23 cellular contexts compared by ENCODE assay signal in the genomic region with DNA sequence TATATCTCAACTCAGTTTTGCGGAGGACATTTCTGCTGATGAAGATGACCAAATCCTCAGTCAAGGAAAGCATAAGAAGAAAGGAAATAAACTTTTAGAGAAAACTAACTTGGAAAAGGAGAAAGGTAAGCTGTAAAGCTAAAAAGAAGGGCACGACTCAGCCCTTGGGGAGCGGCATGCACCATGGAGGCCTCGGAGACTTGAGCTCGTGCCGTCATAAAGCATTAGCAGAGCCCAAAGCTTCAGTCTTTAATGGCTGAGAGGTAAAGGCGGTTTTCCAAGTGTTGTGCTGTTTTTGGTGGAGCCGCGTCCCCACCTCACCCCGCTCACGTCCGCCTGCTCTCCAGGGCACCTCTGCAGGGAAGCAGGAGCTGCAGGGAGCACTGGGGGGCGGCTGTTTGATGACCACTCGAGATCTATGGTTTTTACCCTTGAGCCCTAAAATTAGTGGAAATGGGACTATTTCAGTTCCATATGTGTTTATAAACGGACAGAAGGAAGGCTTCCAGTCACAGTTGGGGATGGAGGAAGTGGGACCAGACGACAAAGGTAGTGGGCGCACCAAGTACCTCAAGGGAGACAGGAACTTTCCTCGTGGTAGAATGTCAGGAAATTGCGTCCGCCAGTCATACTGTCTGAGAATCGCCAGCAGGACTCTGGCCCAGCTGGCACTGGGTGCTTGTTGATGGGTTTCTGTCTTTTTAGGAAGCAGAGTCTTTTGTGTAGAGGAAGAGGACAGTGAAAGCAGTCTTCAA. TPM values are rescaled to one million over a fixed set of nuclear protein-coding genes. Genes with fewer than 3 reads are reported as not detected.
DNase-seq lines count a peak whose midpoint lies in the region; ATAC-seq, FAIRE-seq and TF ChIP-seq lines count a peak whose summit lies in the region.
"Had no signal": no experiment of that assay in that cellular context is flagged by ENCODE, and none has a peak within 500 bp of the region (broad histone marks: within the 10 kb centered on the region; RNA-seq: fewer than 3 reads in every experiment).

No MANE protein-coding gene starts in this region.

- no peak for ATAC-seq in activated naive CD8-positive, alpha-beta T cell treated with anti-CD3 and anti-CD28 coated beads, Interleukin-2, amount 10 ng/mL, durations not matched to agents 7 days and 5 days (ENCODE audit: low read depth)
- no peak for ATAC-seq in GM21825 (IDR thresholded peaks at IDR 0.05; ENCODE audit: unreplicated experiment)
- ATAC-seq: activated CD4-positive, CD25-positive, alpha-beta regulatory T cell treated with anti-CD3 and anti-CD28 coated beads, Interleukin-2, amount 50 U/mL, for 24 hours; HCT116 had no signal

- no peaks in the 10 kb centered on the region for H3K4me1 Mint-ChIP-seq in Caco-2 (ENCODE audit: low read depth, unreplicated experiment)
- peaks cover 10% of the 10 kb centered on the region for H3K4me1 Mint-ChIP-seq in activated naive CD8-positive, alpha-beta T cell treated with anti-CD3 and anti-CD28 coated beads, Interleukin-2, amount 10 ng/mL, durations not matched to agents 7 days and 5 days

- H3K36me3 ChIP-seq in BLaER1 treated with 17β-estradiol and CSF1 and Interleukin-3, amounts not matched to agents 10 nM and 100 nM: peaks cover 80 to 100% (median 100%) of the 10 kb centered on the region in 11 experiments
- H3K36me3 ChIP-seq in Caco-2 (ENCODE audit: control insufficient read depth, insufficient read depth, low read length) (peaks cover 2% of the 10 kb centered on the region), neutrophil (peaks cover 29% of the 10 kb centered on the region), small intestine (ENCODE audit: control insufficient read depth in 2 of 2, insufficient read depth in 2 of 2, low read length in 2 of 2) (peaks cover 15 to 16% of the 10 kb centered on the region in 2 donors)

- no peak overlapping the region for H3K4me3 Mint-ChIP-seq in Caco-2 (ENCODE audit: unreplicated experiment)
- H3K4me3 Mint-ChIP-seq in activated naive CD8-positive, alpha-beta T cell treated with anti-CD3 and anti-CD28 coated beads, Interleukin-2, amount 10 ng/mL, durations not matched to agents 7 days and 5 days: no peak overlapping the region

- peak overlapping the region in 7 of 11 experiments; percentile 2 to 46 (median 32); a peak in 7 of 22 replicates for H3K9ac ChIP-seq in BLaER1 treated with 17β-estradiol and CSF1 and Interleukin-3, amounts not matched to agents 10 nM and 100 nM

- no peak for TF ChIP-seq CTCF in Caco-2 (IDR thresholded peaks at IDR 0.05; ENCODE audit: insufficient read depth in 1 of 2, low read depth in 1 of 2, low read length in 1 of 2, severe bottlenecking in 1 of 2, unreplicated experiment in 1 of 2)
- no peak for TF ChIP-seq CTCF in neutrophil (IDR thresholded peaks at IDR 0.05)

- 88 to 93% (median 90%) methylated on average over 21 of the region's 21 CpGs for WGBS in small intestine, 3 donors

- H3K27me3 Mint-ChIP-seq in Caco-2 (ENCODE audit: insufficient read depth, unreplicated experiment): no peaks in the 10 kb centered on the region
- H3K27me3 Mint-ChIP-seq in activated naive CD8-positive, alpha-beta T cell treated with anti-CD3 and anti-CD28 coated beads, Interleukin-2, amount 10 ng/mL, durations not matched to agents 7 days and 5 days: no peaks in the 10 kb centered on the region

- peaks cover 0 to 63% (median 51%) of the 10 kb centered on the region in 11 experiments; a peak in 17 of 22 replicates for H4K20me1 ChIP-seq in BLaER1 treated with 17β-estradiol and CSF1 and Interleukin-3, amounts not matched to agents 10 nM and 100 nM

- no TSS peak for BruUV-seq in Caco-2 (replicated peaks; lab: Mats Ljungman, UMichigan)

- DNase-seq in Caco-2 (no peak), small intestine (no peak)
- DNase-seq in activated naive CD8-positive, alpha-beta T cell treated with anti-CD3 and anti-CD28 coated beads, Interleukin-2, amount 10 ng/mL, durations not matched to agents 7 days and 5 days: no peak
- no peak for DNase-seq in activated CD8-positive, alpha-beta memory T cell treated with anti-CD3 and anti-CD28 coated beads, Interleukin-2, amount 50 U/mL, for 48 hours
- DNase-seq: foreskin fibroblast; mammary epithelial cell; NCI-H1092; NCI-H2029 treated with DMSO at 0.1 percent for 48 hours; NCI-H345; Peyer's patch; stimulated activated CD4-positive, alpha-beta T cell treated with anti-CD3 and anti-CD28 coated beads, Interleukin-2, amount 100 ng/mL, for 24 hours; stimulated activated naive CD8-positive, alpha-beta T cell treated with anti-CD3 and anti-CD28 coated beads, Interleukin-15, Interleukin-2, amounts not matched to agents 100 U/mL and 50 U/mL, for 24 hours; T1000; trophoblast cell had no signal

- no peak overlapping the region for H3K4me3 ChIP-seq in BLaER1 treated with 17β-estradiol and CSF1 and Interleukin-3, amounts not matched to agents 10 nM and 100 nM
- H3K4me3 ChIP-seq in Caco-2 (ENCODE audit: low read depth, low read length) (no peak overlapping the region), neutrophil (ENCODE audit: low read depth in 1 of 2, low read length in 1 of 2) (no peak overlapping the region), small intestine (ENCODE audit: low read depth in 1 of 2, low read length in 2 of 2) (no peak overlapping the region)
- H3K4me3 ChIP-seq: cardiac muscle cell, Peyer's patch had no signal

- peak overlapping the region; percentile 65 for H3K27ac Mint-ChIP-seq in Caco-2 (ENCODE audit: unreplicated experiment)
- peak overlapping the region; percentile 79 for H3K27ac Mint-ChIP-seq in activated naive CD8-positive, alpha-beta T cell treated with anti-CD3 and anti-CD28 coated beads, Interleukin-2, amount 10 ng/mL, durations not matched to agents 7 days and 5 days
- H3K27ac Mint-ChIP-seq: activated T-helper 2 cell treated with anti-CD3 and anti-CD28 coated beads, Interferon-gamma antibody, Interleukin-2, Interleukin-4, amounts not matched to agents 10 μg/mL and 5 μg/mL and 100 μg/mL, durations not matched to agents 14 hours and 24 hours and 36 hours had no signal

- peaks cover 89% of the 10 kb centered on the region for H3K36me3 Mint-ChIP-seq in Caco-2 (ENCODE audit: insufficient read depth, unreplicated experiment)
- H3K36me3 Mint-ChIP-seq in activated naive CD8-positive, alpha-beta T cell treated with anti-CD3 and anti-CD28 coated beads, Interleukin-2, amount 10 ng/mL, durations not matched to agents 7 days and 5 days: peaks cover 30% of the 10 kb centered on the region

- peaks cover 19 to 60% (median 31%) of the 10 kb centered on the region in 10 experiments for H3K4me1 ChIP-seq in BLaER1 treated with 17β-estradiol and CSF1 and Interleukin-3, amounts not matched to agents 10 nM and 100 nM
- no peaks in the 10 kb centered on the region for H3K4me1 ChIP-seq in Caco-2
- peaks cover 14 to 20% of the 10 kb centered on the region in 2 experiments for H3K4me1 ChIP-seq in neutrophil (ENCODE audit: control insufficient read depth in 1 of 2, insufficient read depth in 1 of 2, low read depth in 1 of 2, low read length in 1 of 2)
- no peaks in the 10 kb centered on the region for H3K4me1 ChIP-seq in small intestine (ENCODE audit: control insufficient read depth in 2 of 2, insufficient read depth in 1 of 2, low read depth in 1 of 2, low read length in 1 of 2)
- H3K4me1 ChIP-seq: Peyer's patch had no signal

- no peaks in the 10 kb centered on the region for H3K9me3 ChIP-seq in BLaER1 treated with 17β-estradiol and CSF1 and Interleukin-3, amounts not matched to agents 10 nM and 100 nM (replicated peaks in 1 of 11)
- H3K9me3 ChIP-seq in Caco-2 (no peaks in the 10 kb centered on the region), neutrophil (no peaks in the 10 kb centered on the region), small intestine (ENCODE audit: control insufficient read depth, low read depth) (no peaks in the 10 kb centered on the region)
- H3K9me3 ChIP-seq: Peyer's patch had no signal

- no peaks in the 10 kb centered on the region for H3K27me3 ChIP-seq in BLaER1 treated with 17β-estradiol and CSF1 and Interleukin-3, amounts not matched to agents 10 nM and 100 nM
- H3K27me3 ChIP-seq in Caco-2 (replicated peaks; ENCODE audit: control insufficient read depth, insufficient read depth, low read length): no peaks in the 10 kb centered on the region
- no peaks in the 10 kb centered on the region for H3K27me3 ChIP-seq in neutrophil
- H3K27me3 ChIP-seq in small intestine (ENCODE audit: control insufficient read depth in 2 of 2, insufficient read depth in 2 of 2, low read length in 2 of 2): no peaks in the 10 kb centered on the region
- H3K27me3 ChIP-seq: cardiac muscle cell, Peyer's patch had no signal

- peak overlapping the region; percentile 51 to 78 (median 71) for H3K4me2 ChIP-seq in BLaER1 treated with 17β-estradiol and CSF1 and Interleukin-3, amounts not matched to agents 10 nM and 100 nM

- no peak for FAIRE-seq in small intestine (lab: Jason Lieb, UNC)
- FAIRE-seq: HTR-8/SVneo, keratinocyte had no signal

- intact Hi-C loops in Caco-2 (cut with micrococcal nuclease; ENCODE audit: unreplicated experiment): no loop called here

- POLR2A ChIA-PET in Caco-2 (lab: Charles Lee): no interaction called here
- POLR2A ChIA-PET in activated naive CD8-positive, alpha-beta T cell treated with anti-CD3 and anti-CD28 coated beads, Interleukin-2, amount 10 ng/mL, durations not matched to agents 7 days and 5 days (lab: Charles Lee): no interaction called here

- H3K9me3 Mint-ChIP-seq in Caco-2 (ENCODE audit: unreplicated experiment): no peaks in the 10 kb centered on the region
- H3K9me3 Mint-ChIP-seq in activated naive CD8-positive, alpha-beta T cell treated with anti-CD3 and anti-CD28 coated beads, Interleukin-2, amount 10 ng/mL, durations not matched to agents 7 days and 5 days: no peaks in the 10 kb centered on the region
- H3K9me3 Mint-ChIP-seq: activated T-helper 2 cell treated with anti-CD3 and anti-CD28 coated beads, Interferon-gamma antibody, Interleukin-2, Interleukin-4, amounts not matched to agents 10 μg/mL and 5 μg/mL and 100 μg/mL, durations not matched to agents 14 hours and 24 hours and 36 hours had no signal

- peak overlapping the region in 7 of 11 experiments; percentile 5 to 51 (median 45); a peak in 9 of 22 replicates for H3K27ac ChIP-seq in BLaER1 treated with 17β-estradiol and CSF1 and Interleukin-3, amounts not matched to agents 10 nM and 100 nM
- peak overlapping the region; percentile 64 for H3K27ac ChIP-seq in neutrophil
- H3K27ac ChIP-seq in small intestine (ENCODE audit: low read depth in 1 of 2, low read length in 1 of 2): no peak overlapping the region
- H3K27ac ChIP-seq: cardiac muscle cell, Peyer's patch had no signal

- CTCF ChIA-PET in Caco-2 (lab: Charles Lee): no interaction called here

RNA-seq across cellular contexts. Expression of a gene that starts 27.6 kb away (rescaled TPM):
- 49.5 and 52.3 TPM in 2 replicates for total RNA-seq in Caco-2 (2022)
- 10 to 100 TPM; 44.2 to 46.6 TPM for total RNA-seq in activated naive CD8-positive, alpha-beta T cell treated with anti-CD3 and anti-CD28 coated beads, Interleukin-2, amount 10 ng/mL, durations not matched to agents 7 days and 5 days
- polyA plus RNA-seq in small intestine: 10 to 100 TPM in 1 of 3 donors, 1 to 10 TPM in 2; 3.4 to 11.9 (median 3.5) TPM

RNA-seq across cellular contexts. Expression of a gene that starts 27.7 kb away (rescaled TPM):
- total RNA-seq in Caco-2 (2022): 10.9 and 11.9 TPM in 2 replicates
- total RNA-seq in activated naive CD8-positive, alpha-beta T cell treated with anti-CD3 and anti-CD28 coated beads, Interleukin-2, amount 10 ng/mL, durations not matched to agents 7 days and 5 days: under 1 TPM; 0.31 to 0.64 TPM
- polyA plus RNA-seq in small intestine: under 1 TPM in 2 of 3 donors, not detected in 1; 0.22 to 0.49 TPM

RNA-seq across cellular contexts. Expression of a gene that starts 31.9 kb away (rescaled TPM):
- total RNA-seq in Caco-2 (2022): 275 and 276 TPM in 2 replicates
- 100 to 1,000 TPM in 1 of 2 experiments, 10 to 100 TPM in 1; 96.9 to 101 TPM for total RNA-seq in activated naive CD8-positive, alpha-beta T cell treated with anti-CD3 and anti-CD28 coated beads, Interleukin-2, amount 10 ng/mL, durations not matched to agents 7 days and 5 days
- 10 to 100 TPM; 65.4 to 67.8 (median 67.3) TPM for polyA plus RNA-seq in small intestine

Comparison
In these comparisons a context has a peak if more than half of its experiments do, and no peak if none do; other contexts are left out.
1. H3K27ac ChIP-seq: peak in BLaER1 treated with 17β-estradiol and CSF1 and Interleukin-3, amounts not matched to agents 10 nM and 100 nM (7 of 11) and neutrophil (single experiment); none in small intestine (0 of 2).